ENCODE assay signal across 28 cellular contexts in the genomic region with DNA sequence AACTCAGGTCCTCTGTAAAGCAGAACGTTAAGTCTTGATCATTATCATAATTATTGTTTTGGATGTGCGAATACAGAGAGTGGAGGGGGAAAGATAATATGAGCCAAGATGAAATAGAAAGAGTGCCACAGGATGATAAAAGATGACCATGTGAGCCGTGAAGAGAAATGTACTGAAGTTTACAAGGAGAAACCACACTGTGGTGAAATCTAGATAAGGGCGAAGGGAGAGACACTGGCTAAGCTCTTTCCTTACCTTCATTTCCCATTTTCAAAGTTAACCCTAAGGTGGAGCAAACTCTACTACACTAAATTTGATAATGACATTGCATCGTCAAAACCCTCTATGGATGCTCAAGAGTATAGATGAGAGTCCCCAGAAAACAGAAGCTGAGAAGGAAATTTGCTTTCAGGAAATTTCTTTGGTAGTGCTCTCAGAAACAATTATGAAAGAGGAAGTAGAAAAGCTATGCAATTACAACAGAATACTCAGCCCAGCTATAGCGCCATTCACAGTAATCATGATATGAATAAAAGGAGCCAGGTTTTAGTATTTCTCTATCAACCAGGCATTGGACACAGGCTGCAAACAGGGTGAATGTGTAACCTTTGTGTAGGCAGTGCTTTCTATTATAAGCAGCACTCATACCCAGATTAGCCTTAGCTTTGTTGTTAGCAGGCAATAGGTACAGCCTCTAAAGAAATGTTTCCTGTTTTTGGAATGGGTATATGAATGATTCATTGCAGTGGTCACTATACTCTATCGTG.
DNase-seq lines count a peak whose midpoint lies in the region; ATAC-seq and TF ChIP-seq lines count a peak whose summit lies in the region.
"Had no signal": no experiment of that assay in that cellular context is flagged by ENCODE, and none has a peak within 500 bp of the region (broad histone marks: within the 10 kb centered on the region; RNA-seq: fewer than 3 reads in every experiment).

No MANE protein-coding gene starts in this region.

- no peaks in the 10 kb centered on the region for H3K4me1 Mint-ChIP-seq in activated T-cell treated with anti-CD3 and anti-CD28 coated beads, Interleukin-2, amount 50 U/mL, for 24 hours (ENCODE audit: low read depth)
- no peaks in the 10 kb centered on the region for H3K4me1 Mint-ChIP-seq in natural killer cell
- H3K4me1 Mint-ChIP-seq in activated T-helper 1 cell treated with anti-CD3 and anti-CD28 coated beads, Interleukin-12 subunit alpha, Interleukin-12 subunit beta, Interleukin-2, Interleukin-4 antibody, amounts not matched to agents 30 ng/mL and 10 ng/mL and 1 ng/mL, durations not matched to agents 14 hours and 24 hours and 36 hours (ENCODE audit: low read depth) = no peaks in the 10 kb centered on the region
- H3K4me1 Mint-ChIP-seq: activated CD4-positive, alpha-beta memory T cell treated with anti-CD3 and anti-CD28 coated beads, Interleukin-2, amount 10 ng/mL, durations not matched to agents 7 days and 5 days; CD8-positive, alpha-beta memory T cell; neural progenitor cell; stimulated activated effector memory CD8-positive, alpha-beta T cell treated with anti-CD3 and anti-CD28 coated beads, Interleukin-12 subunit alpha, Interleukin-12 subunit beta, amount 100 ng/mL, for 72 hours had no signal

- no peak for ATAC-seq in natural killer cell
- ATAC-seq: heart right ventricle; HepG2; right cardiac atrium; stimulated activated effector memory CD8-positive, alpha-beta T cell treated with anti-CD3 and anti-CD28 coated beads, Interleukin-12 subunit alpha, Interleukin-12 subunit beta, amount 100 ng/mL, for 72 hours; upper lobe of right lung had no signal

- TF ChIP-seq CTCF in OCI-LY3 (IDR thresholded peaks at IDR 0.05; ENCODE audit: low read depth, low read length) (no peak), natural killer cell (IDR thresholded peaks at IDR 0.05) (no peak)

- no peak overlapping the region for H3K4me3 Mint-ChIP-seq in activated T-cell treated with anti-CD3 and anti-CD28 coated beads, Interleukin-2, amount 50 U/mL, for 24 hours
- no peak overlapping the region for H3K4me3 Mint-ChIP-seq in natural killer cell
- no peak overlapping the region for H3K4me3 Mint-ChIP-seq in activated T-helper 1 cell treated with anti-CD3 and anti-CD28 coated beads, Interleukin-12 subunit alpha, Interleukin-12 subunit beta, Interleukin-2, Interleukin-4 antibody, amounts not matched to agents 30 ng/mL and 10 ng/mL and 1 ng/mL, durations not matched to agents 14 hours and 24 hours and 36 hours
- H3K4me3 Mint-ChIP-seq: activated CD4-positive, alpha-beta memory T cell treated with anti-CD3 and anti-CD28 coated beads, Interleukin-2, amount 10 ng/mL, durations not matched to agents 7 days and 5 days; CD8-positive, alpha-beta memory T cell; neural progenitor cell; stimulated activated effector memory CD8-positive, alpha-beta T cell treated with anti-CD3 and anti-CD28 coated beads, Interleukin-12 subunit alpha, Interleukin-12 subunit beta, amount 100 ng/mL, for 72 hours had no signal

- no peaks in the 10 kb centered on the region for H3K79me2 ChIP-seq in OCI-LY3 (ENCODE audit: low read length)

- peaks cover 0 to 19% (median 13%) of the 10 kb centered on the region in 10 experiments; a peak in 13 of 20 replicates for H3K4me1 ChIP-seq in BLaER1 treated with 17β-estradiol and CSF1 and Interleukin-3, amounts not matched to agents 10 nM and 100 nM
- peaks cover 11% of the 10 kb centered on the region for H3K4me1 ChIP-seq in OCI-LY3 (ENCODE audit: low read length)
- H3K4me1 ChIP-seq: heart right ventricle, neural progenitor cell, spleen, upper lobe of right lung had no signal

- peaks cover 3% of the 10 kb centered on the region for H3K9me3 Mint-ChIP-seq in activated T-cell treated with anti-CD3 and anti-CD28 coated beads, Interleukin-2, amount 50 U/mL, for 24 hours
- peaks cover 15 to 19% of the 10 kb centered on the region in 2 donors for H3K9me3 Mint-ChIP-seq in natural killer cell
- H3K9me3 Mint-ChIP-seq in activated T-helper 1 cell treated with anti-CD3 and anti-CD28 coated beads, Interleukin-12 subunit alpha, Interleukin-12 subunit beta, Interleukin-2, Interleukin-4 antibody, amounts not matched to agents 30 ng/mL and 10 ng/mL and 1 ng/mL, durations not matched to agents 14 hours and 24 hours and 36 hours = no peaks in the 10 kb centered on the region
- H3K9me3 Mint-ChIP-seq: neural progenitor cell had no signal

- H3K27me3 ChIP-seq in BLaER1 treated with 17β-estradiol and CSF1 and Interleukin-3, amounts not matched to agents 10 nM and 100 nM = no peaks in the 10 kb centered on the region
- no peaks in the 10 kb centered on the region for H3K27me3 ChIP-seq in OCI-LY3 (ENCODE audit: low read depth, low read length)
- H3K27me3 ChIP-seq: heart right ventricle, neural progenitor cell, spleen, upper lobe of right lung had no signal

- H3K36me3 Mint-ChIP-seq in activated T-cell treated with anti-CD3 and anti-CD28 coated beads, Interleukin-2, amount 50 U/mL, for 24 hours (ENCODE audit: low read depth) = no peaks in the 10 kb centered on the region
- peaks cover 12% of the 10 kb centered on the region for H3K36me3 Mint-ChIP-seq in natural killer cell
- H3K36me3 Mint-ChIP-seq in activated T-helper 1 cell treated with anti-CD3 and anti-CD28 coated beads, Interleukin-12 subunit alpha, Interleukin-12 subunit beta, Interleukin-2, Interleukin-4 antibody, amounts not matched to agents 30 ng/mL and 10 ng/mL and 1 ng/mL, durations not matched to agents 14 hours and 24 hours and 36 hours (ENCODE audit: low read depth) = no peaks in the 10 kb centered on the region
- H3K36me3 Mint-ChIP-seq: CD8-positive, alpha-beta memory T cell; neural progenitor cell; stimulated activated effector memory CD8-positive, alpha-beta T cell treated with anti-CD3 and anti-CD28 coated beads, Interleukin-12 subunit alpha, Interleukin-12 subunit beta, amount 100 ng/mL, for 72 hours had no signal

- no peaks in the 10 kb centered on the region for H4K20me1 ChIP-seq in BLaER1 treated with 17β-estradiol and CSF1 and Interleukin-3, amounts not matched to agents 10 nM and 100 nM
- H4K20me1 ChIP-seq in OCI-LY3 (ENCODE audit: insufficient read depth, low read length) = no peaks in the 10 kb centered on the region

- no peaks in the 10 kb centered on the region for H3K36me3 ChIP-seq in BLaER1 treated with 17β-estradiol and CSF1 and Interleukin-3, amounts not matched to agents 10 nM and 100 nM
- no peaks in the 10 kb centered on the region for H3K36me3 ChIP-seq in OCI-LY3 (replicated peaks; ENCODE audit: low read depth, low read length)
- H3K36me3 ChIP-seq: heart right ventricle, neural progenitor cell, spleen, upper lobe of right lung had no signal

- no peaks in the 10 kb centered on the region for H3K9me3 ChIP-seq in BLaER1 treated with 17β-estradiol and CSF1 and Interleukin-3, amounts not matched to agents 10 nM and 100 nM (replicated peaks in 1 of 11)
- no peaks in the 10 kb centered on the region for H3K9me3 ChIP-seq in OCI-LY3 (ENCODE audit: insufficient read depth, low read length)
- H3K9me3 ChIP-seq: upper lobe of right lung had no signal

- H3K4me2 ChIP-seq in BLaER1 treated with 17β-estradiol and CSF1 and Interleukin-3, amounts not matched to agents 10 nM and 100 nM = peak overlapping the region in 8 of 11 experiments; percentile 25 to 89 (median 65); a peak in 13 of 22 replicates
- H3K4me2 ChIP-seq in OCI-LY3 (ENCODE audit: low read length) = peak overlapping the region; percentile 26
- H3K4me2 ChIP-seq: neural progenitor cell had no signal

- no peak overlapping the region for H2AFZ ChIP-seq in OCI-LY3 (ENCODE audit: low read depth, low read length)
- H2AFZ ChIP-seq: neural progenitor cell had no signal

- peak; percentile 3 for DNase-seq in H4 (ENCODE audit: low spot score)
- DNase-seq in KG1 (lab: John Stamatoyannopoulos, UW) = peak; percentile 50
- DNase-seq in NCI-H2107 treated with DMSO at 0.1 percent for 48 hours (lab: John Stamatoyannopoulos, UW; ENCODE audit: unreplicated experiment) = no peak
- no peak for DNase-seq in activated T-cell treated with anti-CD3 and anti-CD28 coated beads, Interleukin-2, amount 50 U/mL, for 24 hours
- DNase-seq in natural killer cell = no peak
- no peak for DNase-seq in activated T-helper 1 cell treated with anti-CD3 and anti-CD28 coated beads, Interleukin-12 subunit alpha, Interleukin-12 subunit beta, Interleukin-2, Interleukin-4 antibody, amounts not matched to agents 30 ng/mL and 10 ng/mL and 1 ng/mL, durations not matched to agents 14 hours and 24 hours and 36 hours (ENCODE audit: low spot score)
- DNase-seq: activated CD4-positive, alpha-beta memory T cell treated with anti-CD3 and anti-CD28 coated beads, Interleukin-2, amount 10 ng/mL, durations not matched to agents 7 days and 5 days; activated CD4-positive, CD25-positive, alpha-beta regulatory T cell treated with anti-CD3 and anti-CD28 coated beads, Interleukin-2, amount 50 U/mL, for 72 hours; activated naive CD4-positive, alpha-beta T cell; activated T-cell treated with anti-CD3 and anti-CD28 coated beads, Interleukin-2, amount 50 U/mL, for 1 hour; CD8-positive, alpha-beta memory T cell; effector CD8-positive, alpha-beta T cell; GDM1; heart right ventricle; NCI-H1436 treated with DMSO at 0.1 percent for 48 hours; NCI-H2107; NCI-H510A treated with DMSO at 0.1 percent for 48 hours; right cardiac atrium; spleen; stimulated activated CD4-positive, alpha-beta T cell treated with anti-CD3 and anti-CD28 coated beads, Interleukin-2, amount 100 ng/mL, for 48 hours; substantia nigra; SW 1271; upper lobe of right lung had no signal

- H3K27me3 Mint-ChIP-seq in activated T-cell treated with anti-CD3 and anti-CD28 coated beads, Interleukin-2, amount 50 U/mL, for 24 hours = no peaks in the 10 kb centered on the region
- no peaks in the 10 kb centered on the region for H3K27me3 Mint-ChIP-seq in natural killer cell (ENCODE audit: low read depth in 2 of 2)
- no peaks in the 10 kb centered on the region for H3K27me3 Mint-ChIP-seq in activated T-helper 1 cell treated with anti-CD3 and anti-CD28 coated beads, Interleukin-12 subunit alpha, Interleukin-12 subunit beta, Interleukin-2, Interleukin-4 antibody, amounts not matched to agents 30 ng/mL and 10 ng/mL and 1 ng/mL, durations not matched to agents 14 hours and 24 hours and 36 hours (ENCODE audit: insufficient read depth)
- H3K27me3 Mint-ChIP-seq: activated CD4-positive, alpha-beta memory T cell treated with anti-CD3 and anti-CD28 coated beads, Interleukin-2, amount 10 ng/mL, durations not matched to agents 7 days and 5 days; CD8-positive, alpha-beta memory T cell had no signal

- H3K27ac Mint-ChIP-seq in activated T-cell treated with anti-CD3 and anti-CD28 coated beads, Interleukin-2, amount 50 U/mL, for 24 hours = no peak overlapping the region
- no peak overlapping the region for H3K27ac Mint-ChIP-seq in natural killer cell
- no peak overlapping the region for H3K27ac Mint-ChIP-seq in activated T-helper 1 cell treated with anti-CD3 and anti-CD28 coated beads, Interleukin-12 subunit alpha, Interleukin-12 subunit beta, Interleukin-2, Interleukin-4 antibody, amounts not matched to agents 30 ng/mL and 10 ng/mL and 1 ng/mL, durations not matched to agents 14 hours and 24 hours and 36 hours
- H3K27ac Mint-ChIP-seq: activated CD4-positive, alpha-beta memory T cell treated with anti-CD3 and anti-CD28 coated beads, Interleukin-2, amount 10 ng/mL, durations not matched to agents 7 days and 5 days; CD8-positive, alpha-beta memory T cell; neural progenitor cell; stimulated activated effector memory CD8-positive, alpha-beta T cell treated with anti-CD3 and anti-CD28 coated beads, Interleukin-12 subunit alpha, Interleukin-12 subunit beta, amount 100 ng/mL, for 72 hours had no signal

- peak overlapping the region in 6 of 11 experiments; percentile 1 to 55 (median 22); a peak in 8 of 22 replicates for H3K27ac ChIP-seq in BLaER1 treated with 17β-estradiol and CSF1 and Interleukin-3, amounts not matched to agents 10 nM and 100 nM
- H3K27ac ChIP-seq in OCI-LY3 (ENCODE audit: low read length) = no peak overlapping the region
- H3K27ac ChIP-seq: heart right ventricle, neural progenitor cell, spleen, upper lobe of right lung had no signal

- no peak overlapping the region for H3K9ac ChIP-seq in BLaER1 treated with 17β-estradiol and CSF1 and Interleukin-3, amounts not matched to agents 10 nM and 100 nM
- no peak overlapping the region for H3K9ac ChIP-seq in OCI-LY3 (ENCODE audit: low read length)
- H3K9ac ChIP-seq: neural progenitor cell had no signal

- H3K4me3 ChIP-seq in BLaER1 treated with 17β-estradiol and CSF1 and Interleukin-3, amounts not matched to agents 10 nM and 100 nM = peak overlapping the region in 2 of 10 experiments; percentile 3 to 13; a peak in 1 of 20 replicates
- no peak overlapping the region for H3K4me3 ChIP-seq in OCI-LY3 (ENCODE audit: low read length)
- H3K4me3 ChIP-seq: heart right ventricle, neural progenitor cell, spleen, upper lobe of right lung had no signal

- intact Hi-C loops in natural killer cell (cut with micrococcal nuclease) = no loop called here
- intact Hi-C loops in activated T-helper 1 cell treated with anti-CD3 and anti-CD28 coated beads, Interleukin-12 subunit alpha, Interleukin-12 subunit beta, Interleukin-2, Interleukin-4 antibody, amounts not matched to agents 30 ng/mL and 10 ng/mL and 1 ng/mL, durations not matched to agents 14 hours and 24 hours and 36 hours (cut with micrococcal nuclease) = no loop called here

Comparison
In these comparisons a context has a peak if more than half of its experiments do, and no peak if none do; other contexts are left out.
1. DNase-seq: peak in H4 (single experiment) and KG1 (single experiment); none in NCI-H2107 treated with DMSO at 0.1 percent for 48 hours (single experiment), activated T-cell treated with anti-CD3 and anti-CD28 coated beads, Interleukin-2, amount 50 U/mL, for 24 hours (single experiment), natural killer cell (single experiment) and activated T-helper 1 cell treated with anti-CD3 and anti-CD28 coated beads, Interleukin-12 subunit alpha, Interleukin-12 subunit beta, Interleukin-2, Interleukin-4 antibody, amounts not matched to agents 30 ng/mL and 10 ng/mL and 1 ng/mL, durations not matched to agents 14 hours and 24 hours and 36 hours (single experiment).